8 cellular contexts compared by ENCODE assay signal in the genomic region with DNA sequence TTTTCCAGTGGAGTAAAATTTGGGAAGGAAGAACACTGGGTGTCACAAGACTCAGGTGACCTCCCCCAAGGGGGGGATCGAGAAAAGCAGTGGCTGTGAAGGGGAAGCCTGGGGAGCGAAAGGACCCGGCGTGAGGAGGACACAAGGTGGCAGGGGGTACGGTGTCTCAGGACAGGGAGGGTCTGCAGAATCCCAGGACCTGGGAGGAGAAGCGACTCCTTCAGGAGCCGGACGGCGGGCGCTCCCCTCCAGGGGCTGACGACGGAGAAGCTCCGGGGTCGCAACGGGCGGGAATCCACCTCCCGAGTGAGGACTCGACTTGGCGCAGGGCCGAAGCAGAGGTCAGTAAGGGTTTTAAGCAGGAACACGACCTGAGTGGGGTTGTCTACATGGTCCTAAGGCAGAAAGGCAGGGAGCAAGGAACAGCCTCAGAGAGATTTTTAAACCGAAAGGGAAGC. TPM values are rescaled to one million over a fixed set of nuclear protein-coding genes. Genes with fewer than 3 reads are reported as not detected.
DNase-seq lines count a peak whose midpoint lies in the region; ATAC-seq, FAIRE-seq and TF ChIP-seq lines count a peak whose summit lies in the region.

No MANE protein-coding gene starts in this region.

- H3K27ac ChIP-seq in gastroesophageal sphincter, result peak overlapping the region; percentile 74 to 90 (median 85)
- peak overlapping the region; percentile 34 for H3K27ac ChIP-seq in osteoblast (ENCODE audit: low read depth, low read length)

- no peak for TF ChIP-seq EP300 in gastroesophageal sphincter (IDR thresholded peaks at IDR 0.05)

- H3K4me1 Mint-ChIP-seq in activated CD4-positive, alpha-beta memory T cell treated with anti-CD3 and anti-CD28 coated beads for 36 hours (ENCODE audit: low read depth), result peaks cover 23% of the 10 kb centered on the region

- peak; percentile 26 for ATAC-seq in HG02885 (IDR thresholded peaks at IDR 0.05; ENCODE audit: poor library complexity, unreplicated experiment)
- ATAC-seq in gastroesophageal sphincter, result peak; percentile 20

- 0% methylated on average over 2 to 7 of the region's 22 CpGs for WGBS in gastroesophageal sphincter (ENCODE audit: low coverage in 1 of 2), 2 donors

- intact Hi-C loops in activated CD4-positive, alpha-beta memory T cell treated with anti-CD3 and anti-CD28 coated beads for 36 hours (cut with micrococcal nuclease), result loop anchor here (1.0 kb wide), 2 partner anchors 18 to 32 kb away; a partner anchor contains a TSS

- no peak for TF ChIP-seq CTCF in gastroesophageal sphincter (IDR thresholded peaks at IDR 0.05)
- no peak for TF ChIP-seq CTCF in osteoblast (IDR thresholded peaks at IDR 0.05; ENCODE audit: extremely low read depth, low read depth, low read length)

- peak overlapping the region; percentile 91 for H2AFZ ChIP-seq in osteoblast (ENCODE audit: low read length)

- CTCF ChIA-PET in activated CD4-positive, alpha-beta memory T cell treated with anti-CD3 and anti-CD28 coated beads for 36 hours (lab: Charles Lee), result no interaction called here

- H3K36me3 ChIP-seq in gastroesophageal sphincter, result peaks cover 0 to 37% of the 10 kb centered on the region in 2 donors
- H3K36me3 ChIP-seq in osteoblast (ENCODE audit: insufficient read depth, low read length), result peaks cover 12% of the 10 kb centered on the region

- DNase-seq in GM12892 (ENCODE audit: insufficient read length) (peak; percentile 23), osteoblast (ENCODE audit: insufficient read length, low spot score, missing footprints) (peak; percentile 75), occipital lobe (lab: John Stamatoyannopoulos, UW) (no peak), dedifferentiated amniotic fluid mesenchymal stem cell (ENCODE audit: extremely low spot score) (no peak), MV-4-11 (lab: John Stamatoyannopoulos, UW) (no peak)
- DNase-seq in activated CD4-positive, alpha-beta memory T cell treated with anti-CD3 and anti-CD28 coated beads for 36 hours, result peak; percentile 19

- H3K27me3 ChIP-seq in gastroesophageal sphincter (no peaks in the 10 kb centered on the region), osteoblast (ENCODE audit: insufficient read depth, low read length) (no peaks in the 10 kb centered on the region)

- no peaks in the 10 kb centered on the region for H3K27me3 Mint-ChIP-seq in activated CD4-positive, alpha-beta memory T cell treated with anti-CD3 and anti-CD28 coated beads for 36 hours

- H3K4me1 ChIP-seq in gastroesophageal sphincter, result peaks cover 0 to 27% (median 5%) of the 10 kb centered on the region in 3 donors
- H3K4me1 ChIP-seq in osteoblast (ENCODE audit: insufficient read depth, low read length), result peaks cover 8% of the 10 kb centered on the region

- peak overlapping the region; percentile 99 for H3K4me3 Mint-ChIP-seq in activated CD4-positive, alpha-beta memory T cell treated with anti-CD3 and anti-CD28 coated beads for 36 hours

- peaks cover 2% of the 10 kb centered on the region for H3K9me3 Mint-ChIP-seq in activated CD4-positive, alpha-beta memory T cell treated with anti-CD3 and anti-CD28 coated beads for 36 hours

- peaks cover 27% of the 10 kb centered on the region for H3K36me3 Mint-ChIP-seq in activated CD4-positive, alpha-beta memory T cell treated with anti-CD3 and anti-CD28 coated beads for 36 hours

- peak overlapping the region; percentile 85 to 90 for H3K4me3 ChIP-seq in gastroesophageal sphincter
- peak overlapping the region; percentile 81 for H3K4me3 ChIP-seq in osteoblast (ENCODE audit: insufficient read depth, low read length)

- H4K20me1 ChIP-seq in osteoblast (ENCODE audit: insufficient read depth, low read length), result no peaks in the 10 kb centered on the region

- TF ChIP-seq POLR2A in GM12892 (IDR thresholded peaks at IDR 0.05; ENCODE audit: low read depth, low read length) (no peak), gastroesophageal sphincter (IDR thresholded peaks at IDR 0.05) (no peak)

- FAIRE-seq in GM12892 (lab: Jason Lieb, UNC), result peak; percentile 61

- H3K79me2 ChIP-seq in osteoblast (ENCODE audit: insufficient read depth, low read length), result peaks cover 9% of the 10 kb centered on the region

- no peaks in the 10 kb centered on the region for H3K9me3 ChIP-seq in gastroesophageal sphincter
- H3K9me3 ChIP-seq in osteoblast (ENCODE audit: low read depth, low read length), result no peaks in the 10 kb centered on the region

- POLR2A ChIA-PET in activated CD4-positive, alpha-beta memory T cell treated with anti-CD3 and anti-CD28 coated beads for 36 hours (lab: Charles Lee), result interaction anchor here (1.9 kb wide), 1 partner anchor 19 kb away, joined by 10 read pairs; a partner anchor contains a TSS

- H3K27ac Mint-ChIP-seq in activated CD4-positive, alpha-beta memory T cell treated with anti-CD3 and anti-CD28 coated beads for 36 hours, result peak overlapping the region; percentile 86

- H3K4me2 ChIP-seq in osteoblast (ENCODE audit: insufficient read depth, low read length), result peak overlapping the region; percentile 96

RNA-seq across cellular contexts. Expression of a gene that starts 0.5 kb away (rescaled TPM):
- 6.3 TPM for polyA plus RNA-seq in GM12892 (2012; ENCODE audit: missing spikeins)
- total RNA-seq in activated CD4-positive, alpha-beta memory T cell treated with anti-CD3 and anti-CD28 coated beads for 36 hours, result 10 to 100 TPM in 1 of 2 experiments, 1 to 10 TPM in 1; 8.2 to 12.8 TPM
- total RNA-seq in gastroesophageal sphincter (10 to 100 TPM in 2 of 4 donors, 1 to 10 TPM in 2; 5.7 to 27.9 (median 12.6) TPM), osteoblast (11.9 and 21.2 TPM in 2 replicates), occipital lobe (48.5 TPM)

RNA-seq across cellular contexts. Expression of a gene that starts 19.0 kb away (rescaled TPM):
- 122 TPM for polyA plus RNA-seq in GM12892 (2012; ENCODE audit: missing spikeins)
- total RNA-seq in activated CD4-positive, alpha-beta memory T cell treated with anti-CD3 and anti-CD28 coated beads for 36 hours, result 100 to 1,000 TPM; 224 to 229 TPM
- total RNA-seq in gastroesophageal sphincter (100 to 1,000 TPM; 177 to 286 (median 190) TPM), osteoblast (151 and 183 TPM in 2 replicates), occipital lobe (255 TPM)

RNA-seq across cellular contexts. Expression of a gene that starts 31.2 kb away (rescaled TPM):
- 2.2 TPM for polyA plus RNA-seq in GM12892 (2012; ENCODE audit: missing spikeins)
- 10 to 100 TPM; 10.5 to 11.6 TPM for total RNA-seq in activated CD4-positive, alpha-beta memory T cell treated with anti-CD3 and anti-CD28 coated beads for 36 hours
- total RNA-seq in gastroesophageal sphincter (10 to 100 TPM in 1 of 4 donors, 1 to 10 TPM in 3; 4.0 to 11.2 (median 5.8) TPM), osteoblast (9.8 and 12.7 TPM in 2 replicates), occipital lobe (33.4 TPM)

Comparison
In these comparisons a context has a peak if more than half of its experiments do, and no peak if none do; other contexts are left out.
1. DNase-seq: peak in GM12892 (single experiment), activated CD4-positive, alpha-beta memory T cell treated with anti-CD3 and anti-CD28 coated beads for 36 hours (single experiment) and osteoblast (single experiment); none in occipital lobe (single experiment), dedifferentiated amniotic fluid mesenchymal stem cell (single experiment) and MV-4-11 (single experiment).